ENCODE assay signal across 20 cellular contexts in genomic region chr14:90676356-90676755, GRCh38.
DNase-seq lines count a peak whose midpoint lies in the region; ATAC-seq and TF ChIP-seq lines count a peak whose summit lies in the region.
"Had no signal": no experiment of that assay in that cellular context is flagged by ENCODE, and none has a peak within 500 bp of the region (broad histone marks: within the 10 kb centered on the region; RNA-seq: fewer than 3 reads in every experiment).

No MANE protein-coding gene starts in this region.

- H3K4me1 Mint-ChIP-seq in HFFc6 (ENCODE audit: low read depth) (peaks cover 46% of the 10 kb centered on the region), brain (peaks cover 50% of the 10 kb centered on the region)

- H3K27ac Mint-ChIP-seq in HFFc6, result peak overlapping the region; percentile 4
- H3K27ac Mint-ChIP-seq in brain, result peak overlapping the region in 4 of 5 experiments; percentile 13 to 94 (median 74)

- WGBS in sigmoid colon, 2 donors, result 82 to 96% methylated on average over 7 of the region's 7 CpGs

- DNase-seq in HFFc6 (no peak), sigmoid colon (no peak), NCI-H446 (lab: John Stamatoyannopoulos, UW) (no peak), putamen (ENCODE audit: low spot score) (no peak)
- DNase-seq: activated CD8-positive, alpha-beta memory T cell treated with anti-CD3 and anti-CD28 coated beads for 24 hours; body of pancreas; Caco-2; cortex of kidney; kidney; NCI-H1092 treated with DMSO at 0.1 percent for 48 hours; NCI-H2107; posterior cingulate gyrus; stimulated activated naive CD4-positive, alpha-beta T cell treated with Interleukin-2 at 50 U/mL for 16 hours had no signal

- no peaks in the 10 kb centered on the region for H3K27me3 ChIP-seq in BLaER1
- no peaks in the 10 kb centered on the region for H3K27me3 ChIP-seq in sigmoid colon
- H3K27me3 ChIP-seq: body of pancreas had no signal

- H3K4me2 ChIP-seq in BLaER1, result peak overlapping the region; percentile 56
- H3K4me2 ChIP-seq: KMS-11 had no signal

- H3K4me3 Mint-ChIP-seq in HFFc6, result no peak overlapping the region
- H3K4me3 Mint-ChIP-seq in brain, result no peak overlapping the region
- H3K4me3 Mint-ChIP-seq: nephron had no signal

- peaks cover 10% of the 10 kb centered on the region for H3K36me3 Mint-ChIP-seq in HFFc6 (ENCODE audit: low read depth)
- peaks cover 49% of the 10 kb centered on the region for H3K36me3 Mint-ChIP-seq in brain

- TF ChIP-seq CTCF in HFFc6 (IDR thresholded peaks at IDR 0.05) (no peak), brain (conservative IDR thresholded peaks at IDR 0.05) (no peak), sigmoid colon (IDR thresholded peaks at IDR 0.05) (no peak)

- no peak for TF ChIP-seq EP300 in sigmoid colon (IDR thresholded peaks at IDR 0.05)

- TF ChIP-seq POLR2A in sigmoid colon (IDR thresholded peaks at IDR 0.05), result no peak

- peaks cover 19% of the 10 kb centered on the region; the same call in 1 of the 2 replicates for H3K36me3 ChIP-seq in BLaER1
- peaks cover 0 to 12% (median 0%) of the 10 kb centered on the region in 4 donors for H3K36me3 ChIP-seq in sigmoid colon

- no peaks in the 10 kb centered on the region; the same call in 1 of the 2 replicates for H3K27me3 Mint-ChIP-seq in HFFc6 (ENCODE audit: insufficient read depth)
- H3K27me3 Mint-ChIP-seq in brain, result no peaks in the 10 kb centered on the region

- H3K4me3 ChIP-seq in BLaER1 (no peak overlapping the region), sigmoid colon (no peak overlapping the region)
- H3K4me3 ChIP-seq: body of pancreas had no signal

- H3K27ac ChIP-seq in BLaER1 (no peak overlapping the region), sigmoid colon (peak overlapping the region; percentile 75 to 86 (median 84))
- H3K27ac ChIP-seq: body of pancreas, KMS-11, VCaP had no signal

- H3K4me1 ChIP-seq in BLaER1 (peaks cover 63% of the 10 kb centered on the region), sigmoid colon (peaks cover 0 to 62% (median 55%) of the 10 kb centered on the region in 4 donors)
- H3K4me1 ChIP-seq: body of pancreas, Caco-2 had no signal

- H3K9me3 ChIP-seq in BLaER1 (no peaks in the 10 kb centered on the region), sigmoid colon (no peaks in the 10 kb centered on the region)
- H3K9me3 ChIP-seq: body of pancreas, Caco-2 had no signal

- H3K9ac ChIP-seq in BLaER1, result no peak overlapping the region
- H3K9ac ChIP-seq: KMS-11 had no signal

- H3K9me3 Mint-ChIP-seq in HFFc6 (no peaks in the 10 kb centered on the region), brain (no peaks in the 10 kb centered on the region)
- H3K9me3 Mint-ChIP-seq: nephron had no signal

- intact Hi-C loops in sigmoid colon (cut with DNase I), result loop anchor here (2.0 to 5.0 kb wide), 4 partner anchors 32 to 274 kb away; no protein-coding TSS in a partner anchor

- H4K20me1 ChIP-seq in BLaER1, result no peaks in the 10 kb centered on the region

- no peak for ATAC-seq in GM21825 (IDR thresholded peaks at IDR 0.05; ENCODE audit: unreplicated experiment)
- ATAC-seq: body of pancreas, HCT116 had no signal
